ENCODE assay signal across 11 cellular contexts in the genomic region with DNA sequence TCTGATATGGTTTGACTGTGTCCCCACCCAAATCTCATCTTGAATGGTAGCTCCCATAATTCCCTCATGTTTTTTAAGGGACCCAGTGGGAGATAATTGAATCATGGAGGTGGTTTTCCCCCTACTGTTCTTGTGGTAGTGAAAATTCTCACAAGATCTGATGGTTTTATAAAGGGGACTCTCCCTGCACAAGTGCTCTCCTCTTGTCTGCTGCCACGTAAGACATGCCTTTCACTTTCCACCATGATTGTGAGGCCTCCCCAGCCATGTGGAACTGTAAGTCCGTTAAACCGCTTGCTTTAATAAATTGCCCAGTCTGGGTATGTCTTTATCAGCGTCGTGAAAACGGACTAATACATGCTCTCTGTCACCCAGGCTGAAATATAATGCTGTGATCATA.
"Had no signal": no experiment of that assay in that cellular context is flagged by ENCODE, and none has a peak within 500 bp of the region (broad histone marks: within the 10 kb centered on the region; RNA-seq: fewer than 3 reads in every experiment).

No MANE protein-coding gene starts in this region.

- H3K27ac ChIP-seq: GM23248 had no signal

- DNase-seq: GM23248, GOT3, H7, H9, HCEC 1CT, HFFc6 had no signal

- H3K36me3 ChIP-seq: HAP-1 had no signal

- ATAC-seq: GM23338, HCT116 had no signal

- H3K4me1 ChIP-seq: HAP-1 had no signal

- FAIRE-seq: H1, H54 had no signal

- H3K9ac ChIP-seq: GM23248 had no signal

- H3K9me3 ChIP-seq: HAP-1 had no signal

- H3K4me3 ChIP-seq: GM23248, GM23338, HAP-1 had no signal

- H3K4me2 ChIP-seq: GM23338 had no signal

- H2AFZ ChIP-seq: GM23248 had no signal
